In the genomic region with DNA sequence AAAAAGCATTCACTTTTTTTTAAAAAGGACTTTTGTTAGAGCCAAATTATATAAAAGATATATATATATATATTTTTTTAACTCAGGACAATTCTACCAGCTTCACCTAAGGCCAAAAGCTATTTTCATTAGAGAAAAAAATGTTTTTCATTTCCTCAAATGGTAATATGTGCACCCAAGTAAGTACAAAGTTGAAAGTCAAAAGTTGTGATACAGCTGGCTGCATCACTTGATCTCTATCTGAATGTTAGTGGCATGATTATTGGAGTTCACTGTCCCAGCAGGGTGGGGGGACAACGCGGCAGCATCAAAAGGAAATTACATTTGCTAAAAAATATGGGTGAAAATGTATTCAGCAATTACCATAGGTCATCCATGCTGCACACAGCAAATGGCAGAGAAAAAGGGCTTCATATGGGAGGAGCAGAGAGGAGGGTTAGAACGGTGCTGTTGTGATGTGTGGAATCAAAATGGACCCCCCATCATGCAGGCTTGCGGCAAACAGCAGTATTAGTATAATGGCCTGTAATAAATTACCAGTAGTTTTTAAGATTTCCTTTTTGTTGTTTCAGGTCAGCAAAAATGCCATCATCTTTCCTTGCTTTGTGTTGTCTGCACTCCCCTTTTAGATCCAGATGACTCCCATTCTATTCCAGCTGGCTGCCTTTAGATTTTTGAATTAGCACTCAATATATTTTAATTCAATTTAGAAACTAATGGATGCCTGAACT, we compare ENCODE assay signal across 1 cellular context.
TF ChIP-seq lines count a peak whose summit lies in the region.

No MANE protein-coding gene starts in this region.

TF ChIP-seq in IMR-90, 13 proteins besides CTCF, POLR2A, EP300 and RAD21 (continued from another document):
- TF ChIP-seq, protein P1, sequence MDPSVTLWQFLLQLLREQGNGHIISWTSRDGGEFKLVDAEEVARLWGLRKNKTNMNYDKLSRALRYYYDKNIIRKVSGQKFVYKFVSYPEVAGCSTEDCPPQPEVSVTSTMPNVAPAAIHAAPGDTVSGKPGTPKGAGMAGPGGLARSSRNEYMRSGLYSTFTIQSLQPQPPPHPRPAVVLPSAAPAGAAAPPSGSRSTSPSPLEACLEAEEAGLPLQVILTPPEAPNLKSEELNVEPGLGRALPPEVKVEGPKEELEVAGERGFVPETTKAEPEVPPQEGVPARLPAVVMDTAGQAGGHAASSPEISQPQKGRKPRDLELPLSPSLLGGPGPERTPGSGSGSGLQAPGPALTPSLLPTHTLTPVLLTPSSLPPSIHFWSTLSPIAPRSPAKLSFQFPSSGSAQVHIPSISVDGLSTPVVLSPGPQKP (IDR thresholded peaks at IDR 0.05; ENCODE audit: borderline replicate concordance, low read depth, low read length) = no peak
- TF ChIP-seq CHD1 (IDR thresholded peaks at IDR 0.05; ENCODE audit: low read depth, low read length) = no peak
- no peak for TF ChIP-seq BHLHE40 (IDR thresholded peaks at IDR 0.05; ENCODE audit: low read depth, low read length)
- TF ChIP-seq MXI1 (IDR thresholded peaks at IDR 0.05; ENCODE audit: borderline replicate concordance, low read depth, low read length) = no peak
- TF ChIP-seq RCOR1 (IDR thresholded peaks at IDR 0.05; ENCODE audit: insufficient replicate concordance, low read length) = no peak
- TF ChIP-seq RFX5 (IDR thresholded peaks at IDR 0.05; ENCODE audit: low read depth, low read length) = no peak
- TF ChIP-seq FOS (IDR thresholded peaks at IDR 0.05; ENCODE audit: low read depth, low read length) = no peak
- TF ChIP-seq CEBPB (IDR thresholded peaks at IDR 0.05; ENCODE audit: low read depth, low read length) = no peak
- TF ChIP-seq, protein P2, sequence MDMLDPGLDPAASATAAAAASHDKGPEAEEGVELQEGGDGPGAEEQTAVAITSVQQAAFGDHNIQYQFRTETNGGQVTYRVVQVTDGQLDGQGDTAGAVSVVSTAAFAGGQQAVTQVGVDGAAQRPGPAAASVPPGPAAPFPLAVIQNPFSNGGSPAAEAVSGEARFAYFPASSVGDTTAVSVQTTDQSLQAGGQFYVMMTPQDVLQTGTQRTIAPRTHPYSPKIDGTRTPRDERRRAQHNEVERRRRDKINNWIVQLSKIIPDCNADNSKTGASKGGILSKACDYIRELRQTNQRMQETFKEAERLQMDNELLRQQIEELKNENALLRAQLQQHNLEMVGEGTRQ (IDR thresholded peaks at IDR 0.05; ENCODE audit: low read depth, low read length) = no peak
- no peak for TF ChIP-seq MAZ (IDR thresholded peaks at IDR 0.05; ENCODE audit: borderline replicate concordance, low read depth, low read length)
- no peak for TF ChIP-seq SMC3 (IDR thresholded peaks at IDR 0.05; ENCODE audit: low read depth, low read length)
TF ChIP-seq in IMR-90: peak in this region for 0.
